1 cellular context compared by ENCODE assay signal in genomic region chr2:241228081-241228859, GRCh38.
TF ChIP-seq lines count a peak whose summit lies in the region.

No MANE protein-coding gene starts in this region.

TF ChIP-seq in HepG2, 621 proteins besides CTCF, POLR2A, EP300 and RAD21 (continues in another document):
- TF ChIP-seq JUN (CRISPR knock-in tag; IDR thresholded peaks at IDR 0.05) = no peak
- TF ChIP-seq AGO1 (IDR thresholded peaks at IDR 0.05; ENCODE audit: low read depth, low read length, poor library complexity, severe bottlenecking) = peak; percentile 94
- no peak for TF ChIP-seq ZNF790 (CRISPR knock-in tag; IDR thresholded peaks at IDR 0.05; ENCODE audit: borderline replicate concordance)
- no peak for TF ChIP-seq MYPOP (CRISPR knock-in tag; IDR thresholded peaks at IDR 0.05)
- TF ChIP-seq ZNF570 (CRISPR knock-in tag; IDR thresholded peaks at IDR 0.05; ENCODE audit: borderline replicate concordance) = no peak
- TF ChIP-seq FOXA1 (IDR thresholded peaks at IDR 0.05) = no peak
- TF ChIP-seq FOXA1 (CRISPR knock-in tag; IDR thresholded peaks at IDR 0.05) = no peak
- no peak for TF ChIP-seq BRD4 (CRISPR knock-in tag; IDR thresholded peaks at IDR 0.05)
- no peak for TF ChIP-seq ZNF460 (CRISPR knock-in tag; IDR thresholded peaks at IDR 0.05; ENCODE audit: borderline replicate concordance)
- no peak for TF ChIP-seq RBM39 (IDR thresholded peaks at IDR 0.05; ENCODE audit: low read depth, low read length, poor library complexity, severe bottlenecking)
- no peak for TF ChIP-seq SRSF1 (optimal IDR thresholded peaks at IDR 0.05; ENCODE audit: low read depth, low read length)
- TF ChIP-seq PTBP1 (IDR thresholded peaks at IDR 0.05; ENCODE audit: low read depth, low read length, poor library complexity, severe bottlenecking) = no peak
- no peak for TF ChIP-seq ZNF256 (CRISPR knock-in tag; conservative IDR thresholded peaks at IDR 0.05)
- TF ChIP-seq ZNF740 (CRISPR knock-in tag; IDR thresholded peaks at IDR 0.05) = no peak
- no peak for TF ChIP-seq RORA (CRISPR knock-in tag; IDR thresholded peaks at IDR 0.05)
- TF ChIP-seq, protein P1, sequence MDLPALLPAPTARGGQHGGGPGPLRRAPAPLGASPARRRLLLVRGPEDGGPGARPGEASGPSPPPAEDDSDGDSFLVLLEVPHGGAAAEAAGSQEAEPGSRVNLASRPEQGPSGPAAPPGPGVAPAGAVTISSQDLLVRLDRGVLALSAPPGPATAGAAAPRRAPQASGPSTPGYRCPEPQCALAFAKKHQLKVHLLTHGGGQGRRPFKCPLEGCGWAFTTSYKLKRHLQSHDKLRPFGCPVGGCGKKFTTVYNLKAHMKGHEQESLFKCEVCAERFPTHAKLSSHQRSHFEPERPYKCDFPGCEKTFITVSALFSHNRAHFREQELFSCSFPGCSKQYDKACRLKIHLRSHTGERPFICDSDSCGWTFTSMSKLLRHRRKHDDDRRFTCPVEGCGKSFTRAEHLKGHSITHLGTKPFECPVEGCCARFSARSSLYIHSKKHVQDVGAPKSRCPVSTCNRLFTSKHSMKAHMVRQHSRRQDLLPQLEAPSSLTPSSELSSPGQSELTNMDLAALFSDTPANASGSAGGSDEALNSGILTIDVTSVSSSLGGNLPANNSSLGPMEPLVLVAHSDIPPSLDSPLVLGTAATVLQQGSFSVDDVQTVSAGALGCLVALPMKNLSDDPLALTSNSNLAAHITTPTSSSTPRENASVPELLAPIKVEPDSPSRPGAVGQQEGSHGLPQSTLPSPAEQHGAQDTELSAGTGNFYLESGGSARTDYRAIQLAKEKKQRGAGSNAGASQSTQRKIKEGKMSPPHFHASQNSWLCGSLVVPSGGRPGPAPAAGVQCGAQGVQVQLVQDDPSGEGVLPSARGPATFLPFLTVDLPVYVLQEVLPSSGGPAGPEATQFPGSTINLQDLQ (CRISPR knock-in tag; IDR thresholded peaks at IDR 0.05) = no peak
- TF ChIP-seq ZNF646 (CRISPR knock-in tag; IDR thresholded peaks at IDR 0.05) = no peak
- TF ChIP-seq ZNF224 (CRISPR knock-in tag; IDR thresholded peaks at IDR 0.05) = no peak
- no peak for TF ChIP-seq NRL (CRISPR knock-in tag; IDR thresholded peaks at IDR 0.05; ENCODE audit: borderline replicate concordance)
- no peak for TF ChIP-seq ZNF317 (CRISPR knock-in tag; IDR thresholded peaks at IDR 0.05)
- TF ChIP-seq CENPT (CRISPR knock-in tag; IDR thresholded peaks at IDR 0.05; ENCODE audit: low read depth) = no peak
- TF ChIP-seq ZNF30 (CRISPR knock-in tag; IDR thresholded peaks at IDR 0.05) = no peak
- TF ChIP-seq ZNF784 (CRISPR knock-in tag; IDR thresholded peaks at IDR 0.05; ENCODE audit: borderline replicate concordance) = no peak
- no peak for TF ChIP-seq ZNF292 (CRISPR knock-in tag; IDR thresholded peaks at IDR 0.05; ENCODE audit: borderline replicate concordance, low read depth)
- TF ChIP-seq, protein P2, sequence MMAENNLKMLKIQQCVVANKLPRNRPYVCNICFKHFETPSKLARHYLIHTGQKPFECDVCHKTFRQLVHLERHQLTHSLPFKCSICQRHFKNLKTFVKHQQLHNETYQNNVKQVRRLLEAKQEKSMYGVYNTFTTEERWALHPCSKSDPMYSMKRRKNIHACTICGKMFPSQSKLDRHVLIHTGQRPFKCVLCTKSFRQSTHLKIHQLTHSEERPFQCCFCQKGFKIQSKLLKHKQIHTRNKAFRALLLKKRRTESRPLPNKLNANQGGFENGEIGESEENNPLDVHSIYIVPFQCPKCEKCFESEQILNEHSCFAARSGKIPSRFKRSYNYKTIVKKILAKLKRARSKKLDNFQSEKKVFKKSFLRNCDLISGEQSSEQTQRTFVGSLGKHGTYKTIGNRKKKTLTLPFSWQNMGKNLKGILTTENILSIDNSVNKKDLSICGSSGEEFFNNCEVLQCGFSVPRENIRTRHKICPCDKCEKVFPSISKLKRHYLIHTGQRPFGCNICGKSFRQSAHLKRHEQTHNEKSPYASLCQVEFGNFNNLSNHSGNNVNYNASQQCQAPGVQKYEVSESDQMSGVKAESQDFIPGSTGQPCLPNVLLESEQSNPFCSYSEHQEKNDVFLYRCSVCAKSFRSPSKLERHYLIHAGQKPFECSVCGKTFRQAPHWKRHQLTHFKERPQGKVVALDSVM (CRISPR knock-in tag; IDR thresholded peaks at IDR 0.05) = no peak
- 0 out of 2 replicates have a peak, but pooled peaks have one; percentile 22 for TF ChIP-seq ZNF839 (CRISPR knock-in tag; IDR thresholded peaks at IDR 0.05; ENCODE audit: borderline replicate concordance)
- no peak for TF ChIP-seq ARID2 (CRISPR knock-in tag; IDR thresholded peaks at IDR 0.05; ENCODE audit: borderline replicate concordance)
- no peak for TF ChIP-seq ZFAT (CRISPR knock-in tag; conservative IDR thresholded peaks at IDR 0.05)
- TF ChIP-seq, protein P3, sequence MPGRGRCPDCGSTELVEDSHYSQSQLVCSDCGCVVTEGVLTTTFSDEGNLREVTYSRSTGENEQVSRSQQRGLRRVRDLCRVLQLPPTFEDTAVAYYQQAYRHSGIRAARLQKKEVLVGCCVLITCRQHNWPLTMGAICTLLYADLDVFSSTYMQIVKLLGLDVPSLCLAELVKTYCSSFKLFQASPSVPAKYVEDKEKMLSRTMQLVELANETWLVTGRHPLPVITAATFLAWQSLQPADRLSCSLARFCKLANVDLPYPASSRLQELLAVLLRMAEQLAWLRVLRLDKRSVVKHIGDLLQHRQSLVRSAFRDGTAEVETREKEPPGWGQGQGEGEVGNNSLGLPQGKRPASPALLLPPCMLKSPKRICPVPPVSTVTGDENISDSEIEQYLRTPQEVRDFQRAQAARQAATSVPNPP (CRISPR knock-in tag; IDR thresholded peaks at IDR 0.05) = no peak
- TF ChIP-seq ZBTB14 (CRISPR knock-in tag; IDR thresholded peaks at IDR 0.05) = no peak
- no peak for TF ChIP-seq ONECUT2 (CRISPR knock-in tag; IDR thresholded peaks at IDR 0.05)
- TF ChIP-seq DR1 (CRISPR knock-in tag; IDR thresholded peaks at IDR 0.05) = 0 out of 2 replicates have a peak, but pooled peaks have one; percentile 15
- TF ChIP-seq ZNF609 (CRISPR knock-in tag; IDR thresholded peaks at IDR 0.05; ENCODE audit: borderline replicate concordance) = no peak
- no peak for TF ChIP-seq ZNF451 (CRISPR knock-in tag; IDR thresholded peaks at IDR 0.05)
- TF ChIP-seq ZBTB38 (CRISPR knock-in tag; IDR thresholded peaks at IDR 0.05) = peak; percentile 14; the same call in 1 of the 2 replicates
- TF ChIP-seq NCOA1 (CRISPR knock-in tag; IDR thresholded peaks at IDR 0.05) = peak; percentile 73; the same call in 1 of the 2 replicates
- TF ChIP-seq ZNF333 (CRISPR knock-in tag; IDR thresholded peaks at IDR 0.05; ENCODE audit: borderline replicate concordance) = no peak
- TF ChIP-seq, protein P4, sequence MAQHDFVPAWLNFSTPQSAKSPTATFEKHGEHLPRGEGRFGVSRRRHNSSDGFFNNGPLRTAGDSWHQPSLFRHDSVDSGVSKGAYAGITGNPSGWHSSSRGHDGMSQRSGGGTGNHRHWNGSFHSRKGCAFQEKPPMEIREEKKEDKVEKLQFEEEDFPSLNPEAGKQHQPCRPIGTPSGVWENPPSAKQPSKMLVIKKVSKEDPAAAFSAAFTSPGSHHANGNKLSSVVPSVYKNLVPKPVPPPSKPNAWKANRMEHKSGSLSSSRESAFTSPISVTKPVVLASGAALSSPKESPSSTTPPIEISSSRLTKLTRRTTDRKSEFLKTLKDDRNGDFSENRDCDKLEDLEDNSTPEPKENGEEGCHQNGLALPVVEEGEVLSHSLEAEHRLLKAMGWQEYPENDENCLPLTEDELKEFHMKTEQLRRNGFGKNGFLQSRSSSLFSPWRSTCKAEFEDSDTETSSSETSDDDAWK (CRISPR knock-in tag; IDR thresholded peaks at IDR 0.05) = no peak
